11 cellular contexts compared by ENCODE assay signal in the genomic region with DNA sequence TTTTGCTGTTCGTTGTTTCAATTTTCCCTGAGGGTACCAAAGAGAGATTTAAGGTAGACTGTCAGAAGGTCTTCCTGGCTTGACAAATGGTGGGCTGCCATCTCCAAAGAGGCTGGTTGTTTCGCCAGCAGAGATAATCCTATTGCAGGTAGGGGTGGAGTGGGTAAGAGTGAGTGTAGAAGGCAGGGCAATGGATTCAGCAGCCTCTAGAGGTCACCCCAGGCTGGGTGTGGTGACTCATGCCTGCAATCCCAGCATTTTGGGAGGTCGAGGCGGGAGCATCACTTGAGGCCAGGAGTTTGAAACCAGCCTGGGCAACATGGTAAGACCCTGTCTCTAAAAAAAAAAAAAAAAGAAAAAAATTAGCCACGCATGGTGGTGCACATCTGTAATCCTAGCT. TPM values are rescaled to one million over a fixed set of nuclear protein-coding genes. Genes with fewer than 3 reads are reported as not detected.
DNase-seq lines count a peak whose midpoint lies in the region; ATAC-seq, FAIRE-seq and TF ChIP-seq lines count a peak whose summit lies in the region.
"Had no signal": no experiment of that assay in that cellular context is flagged by ENCODE, and none has a peak within 500 bp of the region (broad histone marks: within the 10 kb centered on the region; RNA-seq: fewer than 3 reads in every experiment).

No MANE protein-coding gene starts in this region.

- H3K4me1 Mint-ChIP-seq in activated naive CD8-positive, alpha-beta T cell (ENCODE audit: low read depth) = peaks cover 14% of the 10 kb centered on the region
- peaks cover 23% of the 10 kb centered on the region for H3K4me1 Mint-ChIP-seq in activated naive CD8-positive, alpha-beta T cell treated with anti-CD3 and anti-CD28 coated beads, Interleukin-2, amount 50 U/mL, for 24 hours
- H3K4me1 Mint-ChIP-seq in stimulated activated effector memory CD8-positive, alpha-beta T cell treated with anti-CD3 and anti-CD28 coated beads, Interleukin-12 subunit alpha, Interleukin-12 subunit beta, amount 100 ng/mL, for 72 hours = peaks cover 31% of the 10 kb centered on the region

- H3K23ac ChIP-seq in H1 (ENCODE audit: insufficient read length) = no peak overlapping the region

- POLR2A ChIA-PET in H1 (lab: Charles Lee; ENCODE audit: partially characterized antibody) = interaction anchor here (1.0 to 1.2 kb wide), 2 partner anchors 57 to 117 kb away, joined by 3 read pairs; a partner anchor contains a TSS

- H3K4me1 ChIP-seq in H1 (replicated peaks in 1 of 4; ENCODE audit: control insufficient read depth in 3 of 4, insufficient read depth in 4 of 4, low read length in 3 of 4) = peaks cover 9 to 29% (median 14%) of the 10 kb centered on the region in 4 experiments

- no peak overlapping the region for H3K9ac ChIP-seq in H1 (replicated peaks in 1 of 4; ENCODE audit: extremely low read depth in 1 of 4, low read depth in 3 of 4, low read length in 3 of 4)

- H3K4me3 Mint-ChIP-seq in activated naive CD8-positive, alpha-beta T cell = peak overlapping the region; percentile 35
- H3K4me3 Mint-ChIP-seq in activated naive CD8-positive, alpha-beta T cell treated with anti-CD3 and anti-CD28 coated beads, Interleukin-2, amount 50 U/mL, for 24 hours = no peak overlapping the region
- no peak overlapping the region for H3K4me3 Mint-ChIP-seq in stimulated activated effector memory CD8-positive, alpha-beta T cell treated with anti-CD3 and anti-CD28 coated beads, Interleukin-12 subunit alpha, Interleukin-12 subunit beta, amount 100 ng/mL, for 72 hours
- H3K4me3 Mint-ChIP-seq: CD8-positive, alpha-beta T cell had no signal

- peaks cover 20 to 42% (median 39%) of the 10 kb centered on the region in 4 experiments for H3K27me3 ChIP-seq in H1 (replicated peaks in 1 of 4; ENCODE audit: control insufficient read depth in 3 of 4, extremely low read depth in 1 of 4, insufficient read depth in 3 of 4, low read length in 3 of 4)

- H3K4me3 ChIP-seq in H1 (ENCODE audit: extremely low read depth in 1 of 4, insufficient read depth in 2 of 4, low read depth in 3 of 4, low read length in 4 of 4) = no peak overlapping the region

- H3K36me3 ChIP-seq in H1 (ENCODE audit: control insufficient read depth in 2 of 4, insufficient read depth in 4 of 4, low read length in 3 of 4) = no peaks in the 10 kb centered on the region

- H4K5ac ChIP-seq in H1 (ENCODE audit: insufficient read length, low read depth, low read length) = no peak overlapping the region

- no peak overlapping the region for H3K27ac ChIP-seq in H1 (ENCODE audit: low read depth, low read length)

- H3K36me3 Mint-ChIP-seq in activated naive CD8-positive, alpha-beta T cell = no peaks in the 10 kb centered on the region
- H3K36me3 Mint-ChIP-seq in activated naive CD8-positive, alpha-beta T cell treated with anti-CD3 and anti-CD28 coated beads, Interleukin-2, amount 50 U/mL, for 24 hours (ENCODE audit: low read depth) = no peaks in the 10 kb centered on the region
- peaks cover 7% of the 10 kb centered on the region for H3K36me3 Mint-ChIP-seq in stimulated activated effector memory CD8-positive, alpha-beta T cell treated with anti-CD3 and anti-CD28 coated beads, Interleukin-12 subunit alpha, Interleukin-12 subunit beta, amount 100 ng/mL, for 72 hours
- H3K36me3 Mint-ChIP-seq: CD8-positive, alpha-beta T cell had no signal

- H2AFZ ChIP-seq in H1 (ENCODE audit: low read length) = no peak overlapping the region

- CTCF ChIA-PET in H1 (lab: Charles Lee; ENCODE audit: partially characterized antibody) = interaction anchor here (0.6 to 16.2 kb wide), 7 partner anchors 20 to 240 kb away, joined by 3 to 243 read pairs (median 5); no protein-coding TSS in a partner anchor

- no peak overlapping the region for H4K8ac ChIP-seq in H1 (ENCODE audit: extremely low read depth, insufficient read depth, low read length)

- H3K79me2 ChIP-seq in H1 (ENCODE audit: control insufficient read depth in 1 of 2, insufficient read depth in 2 of 2, low read length in 2 of 2) = no peaks in the 10 kb centered on the region

- H3K18ac ChIP-seq in H1 (ENCODE audit: extremely low read depth, low read length) = no peak overlapping the region

- no peak overlapping the region for H3K4ac ChIP-seq in H1 (replicated peaks; ENCODE audit: insufficient read length, low read depth, low read length)

- TF ChIP-seq POLR2A in H1 (IDR thresholded peaks at IDR 0.05; ENCODE audit: control extremely low read depth in 1 of 2, low read depth in 2 of 2, low read length in 2 of 2) = no peak

- no peak overlapping the region for H3K56ac ChIP-seq in H1 (replicated peaks; ENCODE audit: insufficient read length, low read depth, low read length)

- TF ChIP-seq EP300 in H1 (IDR thresholded peaks at IDR 0.05; ENCODE audit: borderline replicate concordance in 1 of 2, low read depth in 2 of 2, low read length in 2 of 2) = no peak

- DNase-seq in activated naive CD8-positive, alpha-beta T cell treated with anti-CD3 and anti-CD28 coated beads, Interleukin-2, amount 50 U/mL, for 24 hours = no peak
- DNase-seq in NAMALWA (ENCODE audit: low spot score) (peak; percentile 26), H1 (ENCODE audit: low read depth in 1 of 2, low spot score in 2 of 2) (no peak), urothelium cell line (ENCODE audit: low spot score) (peak; percentile 52)
- DNase-seq in stimulated activated effector memory CD8-positive, alpha-beta T cell treated with anti-CD3 and anti-CD28 coated beads, Interleukin-12 subunit alpha, Interleukin-12 subunit beta, amount 100 ng/mL, for 72 hours (ENCODE audit: low spot score in 2 of 2) = no peak
- DNase-seq: CD8-positive, alpha-beta T cell; hippocampal formation; NCI-H1092 treated with DMSO at 0.1 percent for 48 hours had no signal

- H3K79me1 ChIP-seq in H1 (ENCODE audit: low read depth, low read length) = no peaks in the 10 kb centered on the region

- H2AK5ac ChIP-seq in H1 (ENCODE audit: low read depth, low read length) = no peak overlapping the region

- H3K9me3 Mint-ChIP-seq in activated naive CD8-positive, alpha-beta T cell (ENCODE audit: low read depth) = no peaks in the 10 kb centered on the region
- H3K9me3 Mint-ChIP-seq in activated naive CD8-positive, alpha-beta T cell treated with anti-CD3 and anti-CD28 coated beads, Interleukin-2, amount 50 U/mL, for 24 hours = no peaks in the 10 kb centered on the region
- no peaks in the 10 kb centered on the region for H3K9me3 Mint-ChIP-seq in stimulated activated effector memory CD8-positive, alpha-beta T cell treated with anti-CD3 and anti-CD28 coated beads, Interleukin-12 subunit alpha, Interleukin-12 subunit beta, amount 100 ng/mL, for 72 hours
- H3K9me3 Mint-ChIP-seq: CD8-positive, alpha-beta T cell had no signal

- peak; percentile 63 to 78 (median 75) for TF ChIP-seq CTCF in H1 (IDR thresholded peaks at IDR 0.05; ENCODE audit: control extremely low read depth in 1 of 3, insufficient read depth in 1 of 3, low read depth in 1 of 3, low read length in 3 of 3)

- H3K23me2 ChIP-seq in H1 (ENCODE audit: low read depth, low read length) = peaks cover 3% of the 10 kb centered on the region; the same call in 1 of the 2 replicates

- peaks cover 29% of the 10 kb centered on the region for H3K27me3 Mint-ChIP-seq in activated naive CD8-positive, alpha-beta T cell
- peaks cover 33% of the 10 kb centered on the region for H3K27me3 Mint-ChIP-seq in activated naive CD8-positive, alpha-beta T cell treated with anti-CD3 and anti-CD28 coated beads, Interleukin-2, amount 50 U/mL, for 24 hours

- no peak overlapping the region for H2BK20ac ChIP-seq in H1 (ENCODE audit: low read length)

- H2BK120ac ChIP-seq in H1 (replicated peaks; ENCODE audit: low read depth, low read length) = no peak overlapping the region

- no peak overlapping the region for H2BK15ac ChIP-seq in H1 (ENCODE audit: low read length)

- H3K4me2 ChIP-seq in H1 (ENCODE audit: insufficient read depth in 1 of 2, low read depth in 2 of 2, low read length in 2 of 2) = no peak overlapping the region

- FAIRE-seq in H1 (lab: Jason Lieb, UNC) (peak; percentile 73), urothelium cell line (lab: Jason Lieb, UNC) (no peak)

- no peak overlapping the region for H3K14ac ChIP-seq in H1 (ENCODE audit: insufficient read length)

- peaks cover 0 to 4% of the 10 kb centered on the region in 2 experiments for H4K20me1 ChIP-seq in H1 (replicated peaks in 1 of 2; ENCODE audit: control insufficient read depth in 1 of 2, insufficient read depth in 2 of 2, low read length in 2 of 2)

- ATAC-seq in activated naive CD8-positive, alpha-beta T cell treated with anti-CD3 and anti-CD28 coated beads, Interleukin-2, amount 50 U/mL, for 24 hours = no peak
- ATAC-seq in stimulated activated effector memory CD8-positive, alpha-beta T cell treated with anti-CD3 and anti-CD28 coated beads, Interleukin-12 subunit alpha, Interleukin-12 subunit beta, amount 100 ng/mL, for 72 hours = no peak
- ATAC-seq in HG03196 (IDR thresholded peaks at IDR 0.05; ENCODE audit: unreplicated experiment) = no peak
- ATAC-seq in HG03432 (IDR thresholded peaks at IDR 0.05; ENCODE audit: unreplicated experiment) = no peak
- ATAC-seq: CD8-positive, alpha-beta T cell had no signal

- peak; percentile 58 to 70 for TF ChIP-seq RAD21 in H1 (IDR thresholded peaks at IDR 0.05 in 1 of 2, conservative IDR thresholded peaks at IDR 0.05 in 1 of 2; ENCODE audit: low read depth in 2 of 2, low read length in 2 of 2)

- no peak overlapping the region for H2BK12ac ChIP-seq in H1 (ENCODE audit: low read depth, low read length)

- H3K9me3 ChIP-seq in H1 (ENCODE audit: insufficient read depth in 2 of 2, low read depth in 1 of 2, low read length in 1 of 2) = no peaks in the 10 kb centered on the region

- H3K27ac Mint-ChIP-seq in activated naive CD8-positive, alpha-beta T cell = no peak overlapping the region
- no peak overlapping the region for H3K27ac Mint-ChIP-seq in activated naive CD8-positive, alpha-beta T cell treated with anti-CD3 and anti-CD28 coated beads, Interleukin-2, amount 50 U/mL, for 24 hours
- no peak overlapping the region for H3K27ac Mint-ChIP-seq in stimulated activated effector memory CD8-positive, alpha-beta T cell treated with anti-CD3 and anti-CD28 coated beads, Interleukin-12 subunit alpha, Interleukin-12 subunit beta, amount 100 ng/mL, for 72 hours
- H3K27ac Mint-ChIP-seq: CD8-positive, alpha-beta T cell had no signal

- H2BK5ac ChIP-seq in H1 (ENCODE audit: low read depth, low read length) = no peak overlapping the region

- no peak overlapping the region for H4K91ac ChIP-seq in H1 (replicated peaks; ENCODE audit: insufficient read length, low read length)

- 68% methylated on average over 5 of the region's 5 CpGs; no CpG with 5 or more reads in 1 of the 2 experiments for WGBS in H1 (ENCODE audit: extremely low coverage in 1 of 2, insufficient coverage in 1 of 2, insufficient read length in 1 of 2, insufficient replicate concordance in 2 of 2, low coverage in 1 of 2, low lambda C conversion rate in 2 of 2, missing lambda C conversion rate in 1 of 2), 2 experiments

RNA-seq across cellular contexts. Expression of gene DCAKD, which starts 34.6 kb away (rescaled TPM):
- 33.7 and 35.6 TPM in 2 replicates for total RNA-seq in H1 (2021; fragmentation: NEBNext Ultra II Directional; extraction: Animal tissue kit (Norgen Biotek cat#: 25700))
- 52.9 and 61.8 TPM in 2 replicates for polyA plus RNA-seq in H1 (2011; rRNA removed)
- 38.7 TPM for polyA plus RNA-seq in H1 (2011; cell fraction: cytosol; rRNA removed)
- 50.3 TPM for polyA plus RNA-seq in H1 (2011; cell fraction: nucleus; rRNA removed)
- 35.6 to 46.5 TPM (median 40.8 TPM) in 4 replicates for polyA plus RNA-seq in H1 (2012, experiment 1 of 2)
- polyA plus RNA-seq in H1 (2012, experiment 2 of 2) = 33.9 TPM
- polyA plus RNA-seq in H1 (2013, experiment 1 of 2) = 25.6 TPM
- polyA plus RNA-seq in H1 (2013, experiment 2 of 2) = 23.7 TPM
- 38.0 and 42.8 TPM in 2 replicates for polyA minus RNA-seq in H1 (2011; rRNA and poly(A)+ RNA removed)
- 40.1 TPM for polyA minus RNA-seq in H1 (2011; cell fraction: cytosol; rRNA and poly(A)+ RNA removed)
- 25.0 TPM for polyA minus RNA-seq in H1 (2011; cell fraction: nucleus; rRNA and poly(A)+ RNA removed)

RNA-seq across cellular contexts. Expression of gene NMT1, which starts 44.3 kb away (rescaled TPM):
- 149 and 152 TPM in 2 replicates for total RNA-seq in H1 (2021; fragmentation: NEBNext Ultra II Directional; extraction: Animal tissue kit (Norgen Biotek cat#: 25700))
- 35.5 and 42.9 TPM in 2 replicates for polyA plus RNA-seq in H1 (2011; rRNA removed)
- 40.4 TPM for polyA plus RNA-seq in H1 (2011; cell fraction: cytosol; rRNA removed)
- polyA plus RNA-seq in H1 (2011; cell fraction: nucleus; rRNA removed) = 57.8 TPM
- 85.4 to 115 TPM (median 89.7 TPM) in 4 replicates for polyA plus RNA-seq in H1 (2012, experiment 1 of 2)
- 47.2 TPM for polyA plus RNA-seq in H1 (2012, experiment 2 of 2)
- polyA plus RNA-seq in H1 (2013, experiment 1 of 2) = 116 TPM
- polyA plus RNA-seq in H1 (2013, experiment 2 of 2) = 99.8 TPM
- polyA minus RNA-seq in H1 (2011; rRNA and poly(A)+ RNA removed) = 59.6 and 71.5 TPM in 2 replicates
- 418 TPM for polyA minus RNA-seq in H1 (2011; cell fraction: cytosol; rRNA and poly(A)+ RNA removed)
- polyA minus RNA-seq in H1 (2011; cell fraction: nucleus; rRNA and poly(A)+ RNA removed) = 41.7 TPM

RNA-seq across cellular contexts. Expression of gene C1QL1, which starts 48.7 kb away (rescaled TPM):
- 7.5 and 7.6 TPM in 2 replicates for total RNA-seq in H1 (2021; fragmentation: NEBNext Ultra II Directional; extraction: Animal tissue kit (Norgen Biotek cat#: 25700))
- 10.5 and 16.5 TPM in 2 replicates for polyA plus RNA-seq in H1 (2011; rRNA removed)
- 8.9 TPM for polyA plus RNA-seq in H1 (2011; cell fraction: cytosol; rRNA removed)
- polyA plus RNA-seq in H1 (2011; cell fraction: nucleus; rRNA removed) = 7.5 TPM
- polyA plus RNA-seq in H1 (2012, experiment 1 of 2) = 2.9 to 8.4 TPM (median 5.8 TPM) in 4 replicates
- 4.5 TPM for polyA plus RNA-seq in H1 (2012, experiment 2 of 2)
- 14.0 TPM for polyA plus RNA-seq in H1 (2013, experiment 1 of 2)
- polyA plus RNA-seq in H1 (2013, experiment 2 of 2) = 16.0 TPM
- 0.61 and 1.1 TPM in 2 replicates for polyA minus RNA-seq in H1 (2011; rRNA and poly(A)+ RNA removed)
- 2.3 TPM for polyA minus RNA-seq in H1 (2011; cell fraction: cytosol; rRNA and poly(A)+ RNA removed)
- polyA minus RNA-seq in H1 (2011; cell fraction: nucleus; rRNA and poly(A)+ RNA removed) = 2.5 TPM
- total RNA-seq: CD8-positive, alpha-beta T cell had no signal

Comparison
In these comparisons a context has a peak if more than half of its experiments do, and no peak if none do; other contexts are left out.
1. DNase-seq: peak in NAMALWA (single experiment) and urothelium cell line (single experiment); none in activated naive CD8-positive, alpha-beta T cell treated with anti-CD3 and anti-CD28 coated beads, Interleukin-2, amount 50 U/mL, for 24 hours (single experiment), H1 (0 of 2) and stimulated activated effector memory CD8-positive, alpha-beta T cell treated with anti-CD3 and anti-CD28 coated beads, Interleukin-12 subunit alpha, Interleukin-12 subunit beta, amount 100 ng/mL, for 72 hours (0 of 2).